In the genomic region with DNA sequence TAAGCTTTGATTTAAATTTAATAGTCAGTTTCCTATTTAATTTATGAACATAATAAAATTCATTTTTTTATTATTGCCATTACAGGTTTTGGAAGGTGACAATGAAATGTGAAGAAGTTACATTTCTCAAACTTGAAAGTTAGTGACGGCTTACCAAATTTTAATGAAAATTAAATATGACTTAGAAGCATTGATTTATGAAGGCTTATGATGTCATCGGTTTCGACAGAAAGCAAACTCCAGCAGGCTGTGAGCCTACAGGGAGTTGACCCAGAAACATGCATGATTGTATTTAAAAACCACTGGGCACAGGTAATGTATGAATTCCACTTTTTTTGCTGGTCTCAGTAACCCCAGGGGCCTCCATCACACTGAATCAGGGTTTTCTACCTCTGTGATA, we compare ENCODE assay signal across 22 cellular contexts.
"Had no signal": no experiment of that assay in that cellular context is flagged by ENCODE, and none has a peak within 500 bp of the region (broad histone marks: within the 10 kb centered on the region; RNA-seq: fewer than 3 reads in every experiment).

No MANE protein-coding gene starts in this region.

- H3K27ac Mint-ChIP-seq: activated CD4-positive, alpha-beta T cell treated with anti-CD3 and anti-CD28 coated beads, Interleukin-2, amount 10 ng/mL, durations not matched to agents 24 days and 14 days; activated CD8-positive, alpha-beta T cell treated with anti-CD3 and anti-CD28 coated beads, Interleukin-2, amount 10 ng/mL, durations not matched to agents 7 days and 5 days; activated naive CD4-positive, alpha-beta T cell treated with anti-CD3 and anti-CD28 coated beads for 36 hours; activated naive CD4-positive, alpha-beta T cell treated with anti-CD3 and anti-CD28 coated beads, Interleukin-2, amount 50 U/mL, for 72 hours; activated T-cell treated with anti-CD3 and anti-CD28 coated beads, Interleukin-2, amount 50 U/mL, for 24 hours; activated T-helper 1 cell treated with anti-CD3 and anti-CD28 coated beads, Interleukin-12 subunit alpha, Interleukin-12 subunit beta, Interleukin-2, Interleukin-4 antibody, amounts not matched to agents 30 ng/mL and 10 ng/mL and 1 ng/mL, durations not matched to agents 14 hours and 24 hours and 36 hours had no signal

- H3K27ac ChIP-seq: adrenal gland, body of pancreas, breast epithelium had no signal

- H3K4me3 ChIP-seq: adrenal gland, body of pancreas, breast epithelium had no signal

- H3K9me3 Mint-ChIP-seq: activated CD4-positive, alpha-beta T cell treated with anti-CD3 and anti-CD28 coated beads, Interleukin-2, amount 10 ng/mL, durations not matched to agents 24 days and 14 days; activated naive CD4-positive, alpha-beta T cell treated with anti-CD3 and anti-CD28 coated beads for 36 hours; activated naive CD4-positive, alpha-beta T cell treated with anti-CD3 and anti-CD28 coated beads, Interleukin-2, amount 50 U/mL, for 72 hours; activated T-cell treated with anti-CD3 and anti-CD28 coated beads, Interleukin-2, amount 50 U/mL, for 24 hours; activated T-helper 1 cell treated with anti-CD3 and anti-CD28 coated beads, Interleukin-12 subunit alpha, Interleukin-12 subunit beta, Interleukin-2, Interleukin-4 antibody, amounts not matched to agents 30 ng/mL and 10 ng/mL and 1 ng/mL, durations not matched to agents 14 hours and 24 hours and 36 hours had no signal

- H3K27me3 ChIP-seq: adrenal gland, body of pancreas, breast epithelium had no signal

- H3K36me3 Mint-ChIP-seq: activated naive CD4-positive, alpha-beta T cell treated with anti-CD3 and anti-CD28 coated beads, Interleukin-2, amount 50 U/mL, for 72 hours had no signal

- H3K4me1 ChIP-seq: breast epithelium had no signal

- H3K36me3 ChIP-seq: adrenal gland, breast epithelium had no signal

- DNase-seq: activated CD4-positive, alpha-beta T cell treated with anti-CD3 and anti-CD28 coated beads, Interleukin-2, amount 10 ng/mL, durations not matched to agents 24 days and 14 days; activated CD4-positive, alpha-beta T cell treated with anti-CD3 and anti-CD28 coated beads, Interleukin-2, amount 50 U/mL, for 48 hours; activated CD8-positive, alpha-beta T cell treated with anti-CD3 and anti-CD28 coated beads, Interleukin-2, amount 10 ng/mL, durations not matched to agents 7 days and 5 days; activated gamma-delta T cell treated with Interleukin-2 at 50 U/mL for 16 hours; activated naive CD4-positive, alpha-beta T cell treated with anti-CD3 and anti-CD28 coated beads for 36 hours; activated T-cell treated with anti-CD3 and anti-CD28 coated beads, Interleukin-2, amount 50 U/mL, for 24 hours; adrenal gland; body of pancreas; NCI-H1092 treated with DMSO at 0.1 percent for 48 hours; NCI-H1436; NCI-H1694; NCI-H1930; NCI-H2081 treated with DMSO at 0.1 percent for 48 hours; NCI-H226; NCI-H524 treated with DMSO at 0.1 percent for 48 hours; NCI-H748 treated with DMSO at 0.1 percent for 48 hours; OCI-M1; Right ventricle myocardium superior; T1000 had no signal

- H3K4me3 Mint-ChIP-seq: activated CD4-positive, alpha-beta T cell treated with anti-CD3 and anti-CD28 coated beads, Interleukin-2, amount 10 ng/mL, durations not matched to agents 24 days and 14 days; activated CD8-positive, alpha-beta T cell treated with anti-CD3 and anti-CD28 coated beads, Interleukin-2, amount 10 ng/mL, durations not matched to agents 7 days and 5 days; activated naive CD4-positive, alpha-beta T cell treated with anti-CD3 and anti-CD28 coated beads for 36 hours; activated T-cell treated with anti-CD3 and anti-CD28 coated beads, Interleukin-2, amount 50 U/mL, for 24 hours; activated T-helper 1 cell treated with anti-CD3 and anti-CD28 coated beads, Interleukin-12 subunit alpha, Interleukin-12 subunit beta, Interleukin-2, Interleukin-4 antibody, amounts not matched to agents 30 ng/mL and 10 ng/mL and 1 ng/mL, durations not matched to agents 14 hours and 24 hours and 36 hours had no signal

- H3K4me1 Mint-ChIP-seq: activated CD4-positive, alpha-beta T cell treated with anti-CD3 and anti-CD28 coated beads, Interleukin-2, amount 10 ng/mL, durations not matched to agents 24 days and 14 days had no signal

- H3K9me3 ChIP-seq: adrenal gland, body of pancreas, breast epithelium had no signal

- ATAC-seq: activated CD8-positive, alpha-beta T cell treated with anti-CD3 and anti-CD28 coated beads, Interleukin-2, amount 10 ng/mL, durations not matched to agents 7 days and 5 days; activated naive CD4-positive, alpha-beta T cell treated with anti-CD3 and anti-CD28 coated beads, Interleukin-2, amount 50 U/mL, for 72 hours; body of pancreas had no signal
